20 cellular contexts compared by ENCODE assay signal in genomic region chr1:52119291-52119690, GRCh38. TPM values are rescaled to one million over a fixed set of nuclear protein-coding genes. Genes with fewer than 3 reads are reported as not detected.
DNase-seq lines count a peak whose midpoint lies in the region; ATAC-seq and TF ChIP-seq lines count a peak whose summit lies in the region.
"Had no signal": no experiment of that assay in that cellular context is flagged by ENCODE, and none has a peak within 500 bp of the region (broad histone marks: within the 10 kb centered on the region; RNA-seq: fewer than 3 reads in every experiment).

No MANE protein-coding gene starts in this region.

- intact Hi-C loops in aorta (cut with DNase I) = no loop called here

- peak overlapping the region; percentile 35 for H3K4me2 ChIP-seq in smooth muscle cell

- POLR2A ChIA-PET in WTC11 (lab: Charles Lee) = no interaction called here

- H3F3A ChIP-seq in smooth muscle cell (ENCODE audit: low read depth) = no peaks in the 10 kb centered on the region

- H3K9me3 Mint-ChIP-seq in WTC11 = no peaks in the 10 kb centered on the region

- no peak overlapping the region for H3K9ac ChIP-seq in smooth muscle cell (ENCODE audit: low read depth)

- peak overlapping the region; percentile 21 for H3K4me3 Mint-ChIP-seq in WTC11
- H3K4me3 Mint-ChIP-seq: CD4-positive, CD25-positive, alpha-beta regulatory T cell had no signal

- H2AFZ ChIP-seq in smooth muscle cell (ENCODE audit: low read depth) = peak overlapping the region; percentile 21

- no peak overlapping the region for H3K4me3 ChIP-seq in smooth muscle cell
- H3K4me3 ChIP-seq in aorta (ENCODE audit: low read length in 2 of 2) = no peak overlapping the region
- H3K4me3 ChIP-seq: MG63, SJSA1 had no signal

- CTCF ChIA-PET in WTC11 (lab: Charles Lee) = interaction anchor here (1.4 to 1.5 kb wide), 2 partner anchors 8 to 229 kb away, joined by 5 to 7 read pairs; no protein-coding TSS in a partner anchor

- DNase-seq in ELF-1 (ENCODE audit: low read depth, low spot score) (peak; percentile 77), WTC11 (ENCODE audit: low spot score) (no peak), left kidney (ENCODE audit: low read depth, low spot score) (peak; percentile 21), smooth muscle cell (lab: John Stamatoyannopoulos, UW; ENCODE audit: unreplicated experiment) (no peak), Kasumi-1 (lab: John Stamatoyannopoulos, UW) (no peak), aorta (no peak)
- DNase-seq in activated CD4-positive, alpha-beta T cell treated with anti-CD3 and anti-CD28 coated beads for 48 hours = no peak
- DNase-seq: CD4-positive, CD25-positive, alpha-beta regulatory T cell; COR-L47; GDM1; GOT3; MG63; NCI-H1436; NCI-H187 treated with DMSO at 0.1 percent for 48 hours; NCI-H226; NCI-H510A treated with DMSO at 0.1 percent for 48 hours; T-helper 1 cell had no signal

- H3K36me3 Mint-ChIP-seq in WTC11 = no peaks in the 10 kb centered on the region
- H3K36me3 Mint-ChIP-seq: CD4-positive, CD25-positive, alpha-beta regulatory T cell had no signal

- no peaks in the 10 kb centered on the region for H3K79me2 ChIP-seq in smooth muscle cell (ENCODE audit: low read depth)

- ATAC-seq in WTC11 (peak; percentile 16; the same call in 1 of the 2 replicates), aorta (ENCODE audit: low FRiP score) (no peak)
- ATAC-seq: HCT116, Right ventricle myocardium inferior had no signal

- H3K4me1 Mint-ChIP-seq in WTC11 = peaks cover 23% of the 10 kb centered on the region
- H3K4me1 Mint-ChIP-seq: CD4-positive, CD25-positive, alpha-beta regulatory T cell had no signal

- WGBS in smooth muscle cell (ENCODE audit: low lambda C conversion rate) = 36% methylated on average over 6 of the region's 6 CpGs
- 57 to 62% methylated on average over 6 of the region's 6 CpGs for WGBS in aorta, 2 donors

- H3K27me3 ChIP-seq in smooth muscle cell (ENCODE audit: low read depth) (no peaks in the 10 kb centered on the region), aorta (ENCODE audit: control insufficient read depth in 1 of 2, insufficient read depth in 2 of 2, low read length in 1 of 2) (no peaks in the 10 kb centered on the region)
- H3K27me3 ChIP-seq: MG63, SJSA1 had no signal

- H4K20me1 ChIP-seq in smooth muscle cell (ENCODE audit: low read depth) = no peaks in the 10 kb centered on the region

- no peak overlapping the region for H3K27ac ChIP-seq in smooth muscle cell (ENCODE audit: low read depth)
- H3K27ac ChIP-seq in aorta (ENCODE audit: low read depth in 1 of 2, low read length in 2 of 2) = no peak overlapping the region
- H3K27ac ChIP-seq: SJSA1 had no signal

- TF ChIP-seq CTCF in WTC11 (IDR thresholded peaks at IDR 0.05) (no peak), smooth muscle cell (IDR thresholded peaks at IDR 0.05; ENCODE audit: borderline replicate concordance, insufficient read depth, poor library complexity, severe bottlenecking) (no peak)

- H3K36me3 ChIP-seq in smooth muscle cell (ENCODE audit: low read depth) (no peaks in the 10 kb centered on the region), aorta (ENCODE audit: control insufficient read depth in 1 of 2, insufficient read depth in 2 of 2, low read length in 1 of 2) (no peaks in the 10 kb centered on the region)
- H3K36me3 ChIP-seq: MG63, SJSA1 had no signal

- H3K9me3 ChIP-seq in smooth muscle cell (replicated peaks; ENCODE audit: low read depth) (no peaks in the 10 kb centered on the region), aorta (ENCODE audit: control insufficient read depth, low read length) (no peaks in the 10 kb centered on the region)
- H3K9me3 ChIP-seq: MG63, SJSA1 had no signal

- no peak overlapping the region for H3K27ac Mint-ChIP-seq in WTC11

- H3K27me3 Mint-ChIP-seq in WTC11 (ENCODE audit: low read depth) = no peaks in the 10 kb centered on the region; the same call in 1 of the 2 replicates

- H3K4me1 ChIP-seq in smooth muscle cell (ENCODE audit: low read depth) = no peaks in the 10 kb centered on the region
- H3K4me1 ChIP-seq in aorta (ENCODE audit: control insufficient read depth in 1 of 2, insufficient read depth in 2 of 2, low read length in 2 of 2) = no peaks in the 10 kb centered on the region
- H3K4me1 ChIP-seq: SJSA1 had no signal

TF ChIP-seq in WTC11, 78 proteins besides CTCF, POLR2A, EP300 and RAD21:
- TF ChIP-seq JAZF1 (CRISPR knock-in tag; IDR thresholded peaks at IDR 0.05) (no peak), FOXK1 (CRISPR knock-in tag; IDR thresholded peaks at IDR 0.05) (no peak), TCF7 (CRISPR knock-in tag; IDR thresholded peaks at IDR 0.05; ENCODE audit: low read depth) (no peak), ZNF138 (CRISPR knock-in tag; conservative IDR thresholded peaks at IDR 0.05) (no peak), ESRRA (CRISPR knock-in tag; IDR thresholded peaks at IDR 0.05; ENCODE audit: borderline replicate concordance) (no peak), EMX1 (CRISPR knock-in tag; IDR thresholded peaks at IDR 0.05) (no peak), CREM (CRISPR knock-in tag; IDR thresholded peaks at IDR 0.05) (no peak), E2F4 (CRISPR knock-in tag; IDR thresholded peaks at IDR 0.05; ENCODE audit: borderline replicate concordance, low read depth) (no peak), RELA (CRISPR knock-in tag; IDR thresholded peaks at IDR 0.05; ENCODE audit: borderline replicate concordance) (no peak), ZNF416 (CRISPR knock-in tag; IDR thresholded peaks at IDR 0.05) (no peak), PRDM15 (CRISPR knock-in tag; IDR thresholded peaks at IDR 0.05) (no peak)
- TF ChIP-seq, protein P1, sequence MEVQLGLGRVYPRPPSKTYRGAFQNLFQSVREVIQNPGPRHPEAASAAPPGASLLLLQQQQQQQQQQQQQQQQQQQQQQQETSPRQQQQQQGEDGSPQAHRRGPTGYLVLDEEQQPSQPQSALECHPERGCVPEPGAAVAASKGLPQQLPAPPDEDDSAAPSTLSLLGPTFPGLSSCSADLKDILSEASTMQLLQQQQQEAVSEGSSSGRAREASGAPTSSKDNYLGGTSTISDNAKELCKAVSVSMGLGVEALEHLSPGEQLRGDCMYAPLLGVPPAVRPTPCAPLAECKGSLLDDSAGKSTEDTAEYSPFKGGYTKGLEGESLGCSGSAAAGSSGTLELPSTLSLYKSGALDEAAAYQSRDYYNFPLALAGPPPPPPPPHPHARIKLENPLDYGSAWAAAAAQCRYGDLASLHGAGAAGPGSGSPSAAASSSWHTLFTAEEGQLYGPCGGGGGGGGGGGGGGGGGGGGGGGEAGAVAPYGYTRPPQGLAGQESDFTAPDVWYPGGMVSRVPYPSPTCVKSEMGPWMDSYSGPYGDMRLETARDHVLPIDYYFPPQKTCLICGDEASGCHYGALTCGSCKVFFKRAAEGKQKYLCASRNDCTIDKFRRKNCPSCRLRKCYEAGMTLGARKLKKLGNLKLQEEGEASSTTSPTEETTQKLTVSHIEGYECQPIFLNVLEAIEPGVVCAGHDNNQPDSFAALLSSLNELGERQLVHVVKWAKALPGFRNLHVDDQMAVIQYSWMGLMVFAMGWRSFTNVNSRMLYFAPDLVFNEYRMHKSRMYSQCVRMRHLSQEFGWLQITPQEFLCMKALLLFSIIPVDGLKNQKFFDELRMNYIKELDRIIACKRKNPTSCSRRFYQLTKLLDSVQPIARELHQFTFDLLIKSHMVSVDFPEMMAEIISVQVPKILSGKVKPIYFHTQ (CRISPR knock-in tag; IDR thresholded peaks at IDR 0.05) = no peak
- TF ChIP-seq, protein P2, sequence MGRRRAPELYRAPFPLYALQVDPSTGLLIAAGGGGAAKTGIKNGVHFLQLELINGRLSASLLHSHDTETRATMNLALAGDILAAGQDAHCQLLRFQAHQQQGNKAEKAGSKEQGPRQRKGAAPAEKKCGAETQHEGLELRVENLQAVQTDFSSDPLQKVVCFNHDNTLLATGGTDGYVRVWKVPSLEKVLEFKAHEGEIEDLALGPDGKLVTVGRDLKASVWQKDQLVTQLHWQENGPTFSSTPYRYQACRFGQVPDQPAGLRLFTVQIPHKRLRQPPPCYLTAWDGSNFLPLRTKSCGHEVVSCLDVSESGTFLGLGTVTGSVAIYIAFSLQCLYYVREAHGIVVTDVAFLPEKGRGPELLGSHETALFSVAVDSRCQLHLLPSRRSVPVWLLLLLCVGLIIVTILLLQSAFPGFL (CRISPR knock-in tag; IDR thresholded peaks at IDR 0.05; ENCODE audit: borderline replicate concordance) = no peak

RNA-seq across cellular contexts. Expression of gene ZFYVE9, which starts 22.6 kb away (rescaled TPM):
- 19.2 to 20.1 TPM (median 19.6 TPM) in 3 replicates for total RNA-seq in WTC11 (2021)
- total RNA-seq in smooth muscle cell = 19.1 and 19.4 TPM in 2 replicates
- polyA plus RNA-seq in smooth muscle cell = 2.7 and 4.8 TPM in 2 replicates
- total RNA-seq in aorta = 10 to 100 TPM; 19.3 to 28.8 TPM
- 1 to 10 TPM; 6.6 to 8.5 TPM for polyA plus RNA-seq in aorta

Comparison
In these comparisons a context has a peak if more than half of its experiments do, and no peak if none do; other contexts are left out.
1. DNase-seq: peak in ELF-1 (single experiment) and left kidney (single experiment); none in WTC11 (single experiment), smooth muscle cell (single experiment), Kasumi-1 (0 of 2), activated CD4-positive, alpha-beta T cell treated with anti-CD3 and anti-CD28 coated beads for 48 hours (single experiment) and aorta (0 of 2).